In the genomic region with DNA sequence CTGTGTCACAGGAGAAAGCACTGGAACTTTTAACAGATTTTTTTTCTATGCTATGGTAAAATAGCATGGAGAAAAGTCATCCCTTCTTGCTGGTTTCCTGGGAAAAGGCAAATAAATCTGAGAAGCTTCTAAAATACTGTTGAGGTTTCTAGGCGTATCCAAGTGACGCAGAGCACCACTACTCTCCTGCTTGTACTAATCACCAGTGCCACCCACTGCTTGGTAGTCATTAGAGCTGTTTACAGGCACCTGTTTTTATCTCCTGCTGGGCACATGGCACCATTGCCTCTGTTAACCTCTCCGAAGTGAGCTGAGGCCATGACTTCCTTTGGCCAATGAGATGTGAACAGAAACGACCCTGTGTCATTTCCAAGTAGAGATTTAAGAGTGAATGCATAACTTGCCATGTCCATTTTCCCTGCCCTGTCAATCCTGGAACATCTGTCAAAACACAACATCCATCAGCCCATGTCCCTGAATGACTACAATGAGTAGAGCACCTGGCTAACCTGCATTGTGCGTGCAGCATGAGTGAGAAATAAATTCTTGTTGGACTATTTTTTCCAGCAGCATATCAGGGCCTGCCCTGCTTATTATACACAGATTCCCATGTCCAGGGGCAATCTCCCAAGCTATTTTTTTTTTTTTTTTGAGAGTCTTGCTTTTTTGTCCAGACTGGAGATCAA, we compare ENCODE assay signal across 22 cellular contexts. TPM values are rescaled to one million over a fixed set of nuclear protein-coding genes. Genes with fewer than 3 reads are reported as not detected.
"Had no signal": no experiment of that assay in that cellular context is flagged by ENCODE, and none has a peak within 500 bp of the region (broad histone marks: within the 10 kb centered on the region; RNA-seq: fewer than 3 reads in every experiment).

No MANE protein-coding gene starts in this region.

- H3K4me3 ChIP-seq: esophagus muscularis mucosa, gastrocnemius medialis, heart right ventricle, mucosa of descending colon, stomach, thoracic aorta, transverse colon had no signal

- DNase-seq: effector memory CD8-positive, alpha-beta T cell; gastrocnemius medialis; heart right ventricle; hypothalamus; islet precursor cell; mammary epithelial cell; mucosa of descending colon; naive thymus-derived CD8-positive, alpha-beta T cell; right cardiac atrium; small intestine; stimulated activated CD4-positive, alpha-beta T cell treated with anti-CD3 and anti-CD28 coated beads, Interleukin-12 subunit alpha, Interleukin-12 subunit beta, amount 100 ng/mL, for 4 hours; stimulated activated naive CD4-positive, alpha-beta T cell; stomach; substantia nigra; transverse colon had no signal

- H3K27me3 ChIP-seq: esophagus muscularis mucosa, gastrocnemius medialis, heart right ventricle, stomach, transverse colon had no signal

- H3K9me3 ChIP-seq: esophagus muscularis mucosa, gastrocnemius medialis, heart right ventricle, mucosa of descending colon, stomach, thoracic aorta, transverse colon had no signal

- H3K27ac ChIP-seq: epithelial cell of prostate, esophagus muscularis mucosa, gastrocnemius medialis, heart right ventricle, stomach, thoracic aorta, transverse colon had no signal

- ATAC-seq: effector memory CD8-positive, alpha-beta T cell; gastrocnemius medialis; heart right ventricle; left lobe of liver; mucosa of descending colon; naive thymus-derived CD8-positive, alpha-beta T cell; right cardiac atrium had no signal

- H3K36me3 ChIP-seq: esophagus muscularis mucosa, gastrocnemius medialis, heart right ventricle, stomach, thoracic aorta, transverse colon had no signal

RNA-seq across cellular contexts. Expression of gene OXGR1, which starts 17.3 kb away (rescaled TPM):
- total RNA-seq: fibroblast of villous mesenchyme; left lobe of liver; mammary epithelial cell; naive thymus-derived CD8-positive, alpha-beta T cell; osteocyte; progenitor cell of endocrine pancreas; thoracic aorta had no signal
- polyA plus RNA-seq: mammary epithelial cell; naive thymus-derived CD8-positive, alpha-beta T cell had no signal
